In genomic region chr16:20546278-20546853, GRCh38 we compare ENCODE assay signal across 12 cellular contexts. TPM values are rescaled to one million over a fixed set of nuclear protein-coding genes. Genes with fewer than 3 reads are reported as not detected.
"Had no signal": no experiment of that assay in that cellular context is flagged by ENCODE, and none has a peak within 500 bp of the region (broad histone marks: within the 10 kb centered on the region; RNA-seq: fewer than 3 reads in every experiment).

No MANE protein-coding gene starts in this region.

RNA-seq across cellular contexts. Expression of gene ACSM2B, which starts 29.8 kb away (rescaled TPM):
- total RNA-seq: natural killer cell, occipital lobe, osteoblast, progenitor cell of endocrine pancreas, psoas muscle, right cardiac atrium, sciatic nerve, smooth muscle cell, spleen, transverse colon, upper lobe of right lung had no signal
- polyA plus RNA-seq: neural cell, right cardiac atrium, smooth muscle cell, spleen had no signal
